In the genomic region with DNA sequence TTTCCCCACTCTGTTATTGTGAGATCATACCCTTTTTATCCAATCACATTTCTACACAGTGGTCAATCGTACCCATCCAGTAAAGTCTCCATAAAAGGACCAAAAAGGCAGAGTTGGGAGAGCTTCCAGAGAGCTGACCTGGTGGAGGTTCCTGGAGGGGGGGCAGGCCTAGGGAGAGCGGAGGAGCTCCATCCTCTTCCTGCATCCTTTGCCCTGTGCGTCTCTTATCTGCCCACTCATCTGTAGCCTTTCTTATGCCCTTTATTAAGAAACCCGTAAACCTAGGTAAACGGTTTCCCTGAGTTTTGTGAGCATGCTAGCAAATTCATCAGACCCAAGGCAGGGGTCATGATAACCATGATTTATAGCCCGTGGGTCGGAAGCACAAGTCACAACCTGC, we compare ENCODE assay signal across 1 cellular context.
TF ChIP-seq lines count a peak whose summit lies in the region.

No MANE protein-coding gene starts in this region.

TF ChIP-seq in IMR-90, 13 proteins besides CTCF, POLR2A, EP300 and RAD21 (continued from another document):
- TF ChIP-seq, protein P1, sequence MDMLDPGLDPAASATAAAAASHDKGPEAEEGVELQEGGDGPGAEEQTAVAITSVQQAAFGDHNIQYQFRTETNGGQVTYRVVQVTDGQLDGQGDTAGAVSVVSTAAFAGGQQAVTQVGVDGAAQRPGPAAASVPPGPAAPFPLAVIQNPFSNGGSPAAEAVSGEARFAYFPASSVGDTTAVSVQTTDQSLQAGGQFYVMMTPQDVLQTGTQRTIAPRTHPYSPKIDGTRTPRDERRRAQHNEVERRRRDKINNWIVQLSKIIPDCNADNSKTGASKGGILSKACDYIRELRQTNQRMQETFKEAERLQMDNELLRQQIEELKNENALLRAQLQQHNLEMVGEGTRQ (IDR thresholded peaks at IDR 0.05; ENCODE audit: low read depth, low read length): no peak
- TF ChIP-seq BHLHE40 (IDR thresholded peaks at IDR 0.05; ENCODE audit: low read depth, low read length): no peak
- TF ChIP-seq FOS (IDR thresholded peaks at IDR 0.05; ENCODE audit: low read depth, low read length): no peak
- TF ChIP-seq MAFK (IDR thresholded peaks at IDR 0.05; ENCODE audit: low read depth, low read length): no peak
- TF ChIP-seq CEBPB (IDR thresholded peaks at IDR 0.05; ENCODE audit: low read depth, low read length): no peak
- no peak for TF ChIP-seq MXI1 (IDR thresholded peaks at IDR 0.05; ENCODE audit: borderline replicate concordance, low read depth, low read length)
- no peak for TF ChIP-seq RCOR1 (IDR thresholded peaks at IDR 0.05; ENCODE audit: insufficient replicate concordance, low read length)
- no peak for TF ChIP-seq NFE2L2 (IDR thresholded peaks at IDR 0.05; ENCODE audit: low read depth, low read length)
- TF ChIP-seq, protein P2, sequence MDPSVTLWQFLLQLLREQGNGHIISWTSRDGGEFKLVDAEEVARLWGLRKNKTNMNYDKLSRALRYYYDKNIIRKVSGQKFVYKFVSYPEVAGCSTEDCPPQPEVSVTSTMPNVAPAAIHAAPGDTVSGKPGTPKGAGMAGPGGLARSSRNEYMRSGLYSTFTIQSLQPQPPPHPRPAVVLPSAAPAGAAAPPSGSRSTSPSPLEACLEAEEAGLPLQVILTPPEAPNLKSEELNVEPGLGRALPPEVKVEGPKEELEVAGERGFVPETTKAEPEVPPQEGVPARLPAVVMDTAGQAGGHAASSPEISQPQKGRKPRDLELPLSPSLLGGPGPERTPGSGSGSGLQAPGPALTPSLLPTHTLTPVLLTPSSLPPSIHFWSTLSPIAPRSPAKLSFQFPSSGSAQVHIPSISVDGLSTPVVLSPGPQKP (IDR thresholded peaks at IDR 0.05; ENCODE audit: borderline replicate concordance, low read depth, low read length): no peak
- no peak for TF ChIP-seq MAZ (IDR thresholded peaks at IDR 0.05; ENCODE audit: borderline replicate concordance, low read depth, low read length)
- TF ChIP-seq RFX5 (IDR thresholded peaks at IDR 0.05; ENCODE audit: low read depth, low read length): no peak
- TF ChIP-seq CHD1 (IDR thresholded peaks at IDR 0.05; ENCODE audit: low read depth, low read length): no peak
